Comparison of ENCODE assay signal across 11 cellular contexts in the genomic region with DNA sequence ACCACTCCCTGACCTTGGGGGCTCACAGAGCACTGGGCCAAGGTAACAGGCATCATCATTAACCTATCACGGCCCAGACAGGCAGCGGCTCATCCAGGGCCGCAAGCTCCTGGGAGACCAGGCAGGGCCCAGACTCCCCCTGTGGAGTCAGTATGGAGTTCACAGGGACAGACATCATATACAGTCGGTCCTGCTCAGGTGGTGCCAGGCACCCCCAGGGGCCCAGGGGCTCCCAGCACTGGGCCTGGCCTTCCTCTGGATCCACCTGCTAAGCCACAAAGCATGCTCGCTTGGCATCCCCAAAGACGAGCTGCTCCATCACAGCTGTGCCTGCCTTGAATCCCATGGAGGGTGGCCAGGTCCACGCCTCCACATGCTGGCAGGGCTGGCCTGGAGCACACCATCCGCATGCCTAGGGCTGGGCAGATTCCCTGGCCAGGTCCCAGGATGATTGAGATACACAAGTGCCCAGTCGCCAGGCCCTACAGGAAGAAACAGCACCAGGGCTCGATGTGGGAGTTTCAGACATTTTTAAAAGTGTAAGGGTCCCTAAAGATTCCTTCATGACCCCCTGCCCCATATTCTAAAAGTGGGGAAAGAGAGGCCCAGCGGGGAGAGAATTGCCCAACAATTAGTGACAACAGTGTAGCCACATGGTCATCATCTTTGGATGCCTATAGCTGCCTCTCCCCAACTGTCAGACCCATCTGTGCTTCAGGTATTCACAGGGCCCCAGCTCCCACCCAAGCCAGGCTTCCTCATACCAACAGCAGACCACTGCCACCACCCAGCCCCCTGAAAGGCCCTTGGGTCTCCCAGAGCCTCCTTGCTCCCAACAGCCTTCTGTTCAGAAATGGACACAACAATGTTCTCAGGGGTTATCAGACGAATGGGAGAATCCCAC. TPM values are rescaled to one million over a fixed set of nuclear protein-coding genes. Genes with fewer than 3 reads are reported as not detected.
DNase-seq lines count a peak whose midpoint lies in the region; ATAC-seq, FAIRE-seq and TF ChIP-seq lines count a peak whose summit lies in the region.
"Had no signal": no experiment of that assay in that cellular context is flagged by ENCODE, and none has a peak within 500 bp of the region (broad histone marks: within the 10 kb centered on the region; RNA-seq: fewer than 3 reads in every experiment).

No MANE protein-coding gene starts in this region.

- H3K27me3 ChIP-seq in Karpas-422 (ENCODE audit: low read length) (no peaks in the 10 kb centered on the region), H1 (replicated peaks in 1 of 4; ENCODE audit: control insufficient read depth in 3 of 4, extremely low read depth in 1 of 4, insufficient read depth in 3 of 4, low read length in 3 of 4) (no peaks in the 10 kb centered on the region), mesendoderm (ENCODE audit: insufficient read depth, low read length, poor library complexity) (no peaks in the 10 kb centered on the region), suprapubic skin (no peaks in the 10 kb centered on the region)

- H2BK12ac ChIP-seq in H1 (ENCODE audit: low read depth, low read length), result no peak overlapping the region

- H3K18ac ChIP-seq in H1 (ENCODE audit: extremely low read depth, low read length), result no peak overlapping the region
- H3K18ac ChIP-seq in mesendoderm (ENCODE audit: low read length), result no peak overlapping the region

- TF ChIP-seq EP300 in H1 (IDR thresholded peaks at IDR 0.05; ENCODE audit: borderline replicate concordance in 1 of 2, low read depth in 2 of 2, low read length in 2 of 2) (no peak), suprapubic skin (IDR thresholded peaks at IDR 0.05) (no peak)

- no peak overlapping the region for H3K4me2 ChIP-seq in Karpas-422 (ENCODE audit: low read depth, low read length, poor library complexity, severe bottlenecking)
- H3K4me2 ChIP-seq in H1 (ENCODE audit: insufficient read depth in 1 of 2, low read depth in 2 of 2, low read length in 2 of 2), result no peak overlapping the region; a peak in 1 of 4 replicates
- H3K4me2 ChIP-seq in mesendoderm (ENCODE audit: low read length), result no peak overlapping the region

- H2AK5ac ChIP-seq in H1 (ENCODE audit: low read depth, low read length) (no peak overlapping the region), mesendoderm (ENCODE audit: low read length) (no peak overlapping the region)

- H3K79me2 ChIP-seq in Karpas-422 (ENCODE audit: low read length) (peaks cover 85% of the 10 kb centered on the region), H1 (ENCODE audit: control insufficient read depth in 1 of 2, insufficient read depth in 2 of 2, low read length in 2 of 2) (peaks cover 26 to 76% of the 10 kb centered on the region in 2 experiments), mesendoderm (ENCODE audit: control insufficient read depth, insufficient read depth, low read length) (peaks cover 71% of the 10 kb centered on the region)

- H3K14ac ChIP-seq in H1 (ENCODE audit: insufficient read length), result no peak overlapping the region

- TF ChIP-seq POLR2A in H1 (IDR thresholded peaks at IDR 0.05; ENCODE audit: control extremely low read depth in 1 of 2, low read depth in 2 of 2, low read length in 2 of 2) (no peak), suprapubic skin (IDR thresholded peaks at IDR 0.05) (no peak)

- no peak overlapping the region for H2BK20ac ChIP-seq in H1 (ENCODE audit: low read length)

- CTCF ChIA-PET in H1 (lab: Charles Lee; ENCODE audit: partially characterized antibody), result interaction anchor here (0.8 to 3.4 kb wide), 8 partner anchors 10 to 156 kb away, joined by 3 to 14 read pairs (median 4); no protein-coding TSS in a partner anchor

- H2AFZ ChIP-seq in Karpas-422 (ENCODE audit: low read length) (no peak overlapping the region), H1 (ENCODE audit: low read length) (no peak overlapping the region)

- peak overlapping the region; percentile 26 for H2BK5ac ChIP-seq in H1 (ENCODE audit: low read depth, low read length)
- no peak overlapping the region for H2BK5ac ChIP-seq in mesendoderm (ENCODE audit: low read length)

- H3K27ac ChIP-seq in Karpas-422 (ENCODE audit: low read length), result no peak overlapping the region; the same call in 1 of the 2 replicates
- no peak overlapping the region for H3K27ac ChIP-seq in H1 (ENCODE audit: low read depth, low read length)
- no peak overlapping the region for H3K27ac ChIP-seq in mesendoderm (ENCODE audit: low read depth, low read length)
- H3K27ac ChIP-seq in suprapubic skin, result peak overlapping the region; percentile 26

- peaks cover 30% of the 10 kb centered on the region for H3K4me1 ChIP-seq in Karpas-422 (ENCODE audit: low read length)
- peaks cover 6 to 28% (median 12%) of the 10 kb centered on the region in 4 experiments for H3K4me1 ChIP-seq in H1 (replicated peaks in 1 of 4; ENCODE audit: control insufficient read depth in 3 of 4, insufficient read depth in 4 of 4, low read length in 3 of 4)
- peaks cover 15% of the 10 kb centered on the region for H3K4me1 ChIP-seq in mesendoderm (ENCODE audit: control insufficient read depth, low read depth, low read length)
- peaks cover 60% of the 10 kb centered on the region for H3K4me1 ChIP-seq in suprapubic skin

- no peak for FAIRE-seq in H1 (lab: Jason Lieb, UNC)
- FAIRE-seq: RCC 7860 had no signal

- no peak for TF ChIP-seq RAD21 in H1 (IDR thresholded peaks at IDR 0.05 in 1 of 2, conservative IDR thresholded peaks at IDR 0.05 in 1 of 2; ENCODE audit: low read depth in 2 of 2, low read length in 2 of 2)

- no peak overlapping the region for H3K23ac ChIP-seq in H1 (ENCODE audit: insufficient read length)
- H3K23ac ChIP-seq in mesendoderm (ENCODE audit: low read length), result peak overlapping the region; percentile 80

- POLR2A ChIA-PET in H1 (lab: Charles Lee; ENCODE audit: partially characterized antibody), result interaction anchor here (1.3 kb wide), 1 partner anchor 109 kb away, joined by 3 read pairs; no protein-coding TSS in a partner anchor

- H4K20me1 ChIP-seq in Karpas-422 (ENCODE audit: insufficient read depth, low read depth, low read length) (peaks cover 39% of the 10 kb centered on the region), H1 (replicated peaks in 1 of 2; ENCODE audit: control insufficient read depth in 1 of 2, insufficient read depth in 2 of 2, low read length in 2 of 2) (peaks cover 22 to 37% of the 10 kb centered on the region in 2 experiments)

- WGBS in H1 (ENCODE audit: extremely low coverage in 1 of 2, insufficient coverage in 1 of 2, insufficient read length in 1 of 2, insufficient replicate concordance in 2 of 2, low coverage in 1 of 2, low lambda C conversion rate in 2 of 2, missing lambda C conversion rate in 1 of 2), 2 experiments, result 81% methylated on average over 12 of the region's 12 CpGs; no CpG with 5 or more reads in 1 of the 2 experiments
- no CpG with 5 or more reads among the region's 12 CpGs for WGBS in mesendoderm (ENCODE audit: extremely low coverage, insufficient coverage, low lambda C conversion rate)
- 56% methylated on average over 3 of the region's 12 CpGs for WGBS in suprapubic skin

- H4K5ac ChIP-seq in H1 (ENCODE audit: insufficient read length, low read depth, low read length), result no peak overlapping the region
- no peak overlapping the region for H4K5ac ChIP-seq in mesendoderm (ENCODE audit: low read length)

- DNase-seq in Karpas-422, result no peak
- no peak for DNase-seq in H1 (ENCODE audit: low read depth in 1 of 2, low spot score in 2 of 2)
- DNase-seq in mesendoderm, result no peak
- peak; percentile 56 to 73 for DNase-seq in suprapubic skin (ENCODE audit: low spot score in 2 of 2)
- no peak for DNase-seq in stimulated activated naive CD8-positive, alpha-beta T cell treated with anti-CD3 and anti-CD28 coated beads, Interleukin-15, Interleukin-2, amounts not matched to agents 100 U/mL and 50 U/mL, for 24 hours
- DNase-seq in foreskin melanocyte, result no peak
- DNase-seq: activated CD4-positive, alpha-beta T cell treated with anti-CD3 and anti-CD28 coated beads, Interleukin-2, amount 10 ng/mL, durations not matched to agents 24 days and 14 days; glutamatergic neuron had no signal

- no peaks in the 10 kb centered on the region for H3K36me3 ChIP-seq in Karpas-422 (ENCODE audit: insufficient read depth, low read length)
- H3K36me3 ChIP-seq in H1 (ENCODE audit: control insufficient read depth in 2 of 4, insufficient read depth in 4 of 4, low read length in 3 of 4), result no peaks in the 10 kb centered on the region
- no peaks in the 10 kb centered on the region for H3K36me3 ChIP-seq in mesendoderm (ENCODE audit: control insufficient read depth, insufficient read depth, low read length)
- no peaks in the 10 kb centered on the region for H3K36me3 ChIP-seq in suprapubic skin

- H3K4me3 ChIP-seq in Karpas-422 (ENCODE audit: low read length) (no peak overlapping the region), H1 (ENCODE audit: extremely low read depth in 1 of 4, insufficient read depth in 2 of 4, low read depth in 3 of 4, low read length in 4 of 4) (no peak overlapping the region), mesendoderm (ENCODE audit: low read length) (no peak overlapping the region), suprapubic skin (no peak overlapping the region)

- H3K9me3 ChIP-seq in Karpas-422 (ENCODE audit: low read length), result no peaks in the 10 kb centered on the region
- no peaks in the 10 kb centered on the region for H3K9me3 ChIP-seq in H1 (ENCODE audit: insufficient read depth in 2 of 2, low read depth in 1 of 2, low read length in 1 of 2)
- no peaks in the 10 kb centered on the region for H3K9me3 ChIP-seq in suprapubic skin

- no peak overlapping the region for H2BK15ac ChIP-seq in H1 (ENCODE audit: low read length)
- no peak overlapping the region for H2BK15ac ChIP-seq in mesendoderm (replicated peaks; ENCODE audit: low read depth)

- H3K79me1 ChIP-seq in H1 (ENCODE audit: low read depth, low read length) (peaks cover 40% of the 10 kb centered on the region), mesendoderm (ENCODE audit: low read length) (peaks cover 44% of the 10 kb centered on the region)

- peak overlapping the region; percentile 18; the same call in 1 of the 2 replicates for H3K9ac ChIP-seq in Karpas-422 (ENCODE audit: low read length)
- H3K9ac ChIP-seq in H1 (replicated peaks in 1 of 4; ENCODE audit: extremely low read depth in 1 of 4, low read depth in 3 of 4, low read length in 3 of 4), result no peak overlapping the region
- H3K9ac ChIP-seq in mesendoderm (ENCODE audit: low read length), result no peak overlapping the region

- H4K8ac ChIP-seq in H1 (ENCODE audit: extremely low read depth, insufficient read depth, low read length) (no peak overlapping the region), mesendoderm (ENCODE audit: low read depth, low read length) (no peak overlapping the region)

- peaks cover 11% of the 10 kb centered on the region for H3K23me2 ChIP-seq in H1 (ENCODE audit: low read depth, low read length)

- H2BK120ac ChIP-seq in H1 (replicated peaks; ENCODE audit: low read depth, low read length) (no peak overlapping the region), mesendoderm (ENCODE audit: low read depth, low read length) (no peak overlapping the region)

- no peaks in the 10 kb centered on the region for H3K9me2 ChIP-seq in Karpas-422 (replicated peaks; ENCODE audit: insufficient read depth, low read length)

- TF ChIP-seq CTCF in H1 (IDR thresholded peaks at IDR 0.05; ENCODE audit: control extremely low read depth in 1 of 3, insufficient read depth in 1 of 3, low read depth in 1 of 3, low read length in 3 of 3) (no peak), suprapubic skin (IDR thresholded peaks at IDR 0.05) (no peak)

- ATAC-seq in GM21381 (IDR thresholded peaks at IDR 0.05; ENCODE audit: unreplicated experiment) (no peak), GM21786 (IDR thresholded peaks at IDR 0.05; ENCODE audit: unreplicated experiment) (no peak)
- no peak for ATAC-seq in stimulated activated naive CD8-positive, alpha-beta T cell treated with anti-CD3 and anti-CD28 coated beads, Interleukin-15, Interleukin-2, amounts not matched to agents 100 U/mL and 50 U/mL, for 24 hours

- H3K4ac ChIP-seq in H1 (replicated peaks; ENCODE audit: insufficient read length, low read depth, low read length) (no peak overlapping the region), mesendoderm (ENCODE audit: low read depth, low read length) (no peak overlapping the region)

- H3K56ac ChIP-seq in H1 (replicated peaks; ENCODE audit: insufficient read length, low read depth, low read length), result no peak overlapping the region
- H3K56ac ChIP-seq in mesendoderm (ENCODE audit: low read length), result no peak overlapping the region

- no peak overlapping the region for H4K91ac ChIP-seq in H1 (replicated peaks; ENCODE audit: insufficient read length, low read length)

RNA-seq across cellular contexts. Expression of gene BICD2, which starts 4.4 kb away (rescaled TPM):
- total RNA-seq in Karpas-422 (2014; rRNA removed; shearing (Covaris generic); ENCODE audit: low replicate concordance), result 25.6 and 35.4 TPM in 2 replicates
- total RNA-seq in H1 (2021; fragmentation: NEBNext Ultra II Directional; extraction: Animal tissue kit (Norgen Biotek cat#: 25700)), result 22.8 and 22.9 TPM in 2 replicates
- polyA plus RNA-seq in H1 (2011; rRNA removed), result 6.6 and 9.7 TPM in 2 replicates
- 6.7 TPM for polyA plus RNA-seq in H1 (2011; cell fraction: cytosol; rRNA removed)
- 9.6 TPM for polyA plus RNA-seq in H1 (2011; cell fraction: nucleus; rRNA removed)
- 11.7 to 13.9 TPM (median 12.5 TPM) in 4 replicates for polyA plus RNA-seq in H1 (2012, experiment 1 of 2)
- 4.3 TPM for polyA plus RNA-seq in H1 (2012, experiment 2 of 2)
- polyA plus RNA-seq in H1 (2013, experiment 1 of 2), result 12.0 TPM
- polyA plus RNA-seq in H1 (2013, experiment 2 of 2), result 12.8 TPM
- 12.8 and 13.2 TPM in 2 replicates for polyA minus RNA-seq in H1 (2011; rRNA and poly(A)+ RNA removed)
- polyA minus RNA-seq in H1 (2011; cell fraction: cytosol; rRNA and poly(A)+ RNA removed), result 10.7 TPM
- polyA minus RNA-seq in H1 (2011; cell fraction: nucleus; rRNA and poly(A)+ RNA removed), result 14.0 TPM
- polyA plus RNA-seq in mesendoderm (2013, experiment 1 of 2), result 10.9 TPM
- 11.3 TPM for polyA plus RNA-seq in mesendoderm (2013, experiment 2 of 2)
- 100 to 1,000 TPM; 135 to 201 (median 153) TPM for total RNA-seq in suprapubic skin

Comparison
In these comparisons a context has a peak if more than half of its experiments do, and no peak if none do; other contexts are left out.
1. DNase-seq: peak in suprapubic skin (2 of 2); none in Karpas-422 (single experiment), H1 (0 of 2), mesendoderm (single experiment), stimulated activated naive CD8-positive, alpha-beta T cell treated with anti-CD3 and anti-CD28 coated beads, Interleukin-15, Interleukin-2, amounts not matched to agents 100 U/mL and 50 U/mL, for 24 hours (single experiment) and foreskin melanocyte (single experiment).